Comparison of ENCODE assay signal across 26 cellular contexts in genomic region chr12:974281-974862, GRCh38.
"Had no signal": no experiment of that assay in that cellular context is flagged by ENCODE, and none has a peak within 500 bp of the region (broad histone marks: within the 10 kb centered on the region; RNA-seq: fewer than 3 reads in every experiment).

No MANE protein-coding gene starts in this region.

- H3K4me3 Mint-ChIP-seq: activated CD4-positive, alpha-beta memory T cell treated with anti-CD3 and anti-CD28 coated beads, Interleukin-2, amount 10 ng/mL, durations not matched to agents 7 days and 5 days; activated CD4-positive, alpha-beta T cell treated with anti-CD3 and anti-CD28 coated beads, Interleukin-2, amount 10 ng/mL, durations not matched to agents 7 days and 5 days; activated naive CD8-positive, alpha-beta T cell; activated T-cell treated with anti-CD3 and anti-CD28 coated beads, Interleukin-2, amount 50 U/mL, for 4 hours; activated T-helper 17 cell treated with anti-CD3 and anti-CD28 coated beads, Interleukin-2, amount 50 U/mL, for 72 hours; effector memory CD8-positive, alpha-beta T cell had no signal

- H3K4me1 Mint-ChIP-seq: activated CD4-positive, alpha-beta memory T cell treated with anti-CD3 and anti-CD28 coated beads, Interleukin-2, amount 10 ng/mL, durations not matched to agents 7 days and 5 days; activated CD4-positive, alpha-beta T cell treated with anti-CD3 and anti-CD28 coated beads, Interleukin-2, amount 10 ng/mL, durations not matched to agents 7 days and 5 days; activated T-helper 17 cell treated with anti-CD3 and anti-CD28 coated beads, Interleukin-2, amount 50 U/mL, for 72 hours had no signal

- H3K9me3 ChIP-seq: body of pancreas, esophagus muscularis mucosa, gastroesophageal sphincter, heart right ventricle had no signal

- H3K27me3 ChIP-seq: body of pancreas, esophagus muscularis mucosa, foreskin keratinocyte, gastroesophageal sphincter, heart right ventricle had no signal

- H3K27ac Mint-ChIP-seq: activated CD4-positive, alpha-beta memory T cell treated with anti-CD3 and anti-CD28 coated beads, Interleukin-2, amount 10 ng/mL, durations not matched to agents 7 days and 5 days; activated CD4-positive, alpha-beta T cell treated with anti-CD3 and anti-CD28 coated beads, Interleukin-2, amount 10 ng/mL, durations not matched to agents 7 days and 5 days; activated naive CD8-positive, alpha-beta T cell; activated T-helper 17 cell treated with anti-CD3 and anti-CD28 coated beads, Interleukin-2, amount 50 U/mL, for 72 hours; effector memory CD8-positive, alpha-beta T cell had no signal

- H3K4me1 ChIP-seq: body of pancreas, esophagus muscularis mucosa, foreskin keratinocyte, gastroesophageal sphincter, heart right ventricle had no signal

- ATAC-seq: activated T-cell treated with anti-CD3 and anti-CD28 coated beads, Interleukin-2, amount 50 U/mL, for 4 hours; activated T-helper 17 cell treated with anti-CD3 and anti-CD28 coated beads, Interleukin-2, amount 50 U/mL, for 72 hours; body of pancreas; effector memory CD8-positive, alpha-beta T cell; foreskin keratinocyte; gastroesophageal sphincter; heart right ventricle had no signal

- H3K27me3 Mint-ChIP-seq: activated CD4-positive, alpha-beta memory T cell treated with anti-CD3 and anti-CD28 coated beads, Interleukin-2, amount 10 ng/mL, durations not matched to agents 7 days and 5 days; activated naive CD8-positive, alpha-beta T cell; activated T-helper 17 cell treated with anti-CD3 and anti-CD28 coated beads, Interleukin-2, amount 50 U/mL, for 72 hours had no signal

- H3K27ac ChIP-seq: body of pancreas, esophagus muscularis mucosa, foreskin keratinocyte, gastroesophageal sphincter, heart right ventricle had no signal

- H3K4me3 ChIP-seq: body of pancreas, esophagus muscularis mucosa, gastroesophageal sphincter, heart right ventricle had no signal

- H3K36me3 ChIP-seq: heart right ventricle had no signal

- H3K9me3 Mint-ChIP-seq: activated CD4-positive, alpha-beta memory T cell treated with anti-CD3 and anti-CD28 coated beads, Interleukin-2, amount 10 ng/mL, durations not matched to agents 7 days and 5 days; activated CD4-positive, alpha-beta T cell treated with anti-CD3 and anti-CD28 coated beads, Interleukin-2, amount 10 ng/mL, durations not matched to agents 7 days and 5 days; activated T-cell treated with anti-CD3 and anti-CD28 coated beads, Interleukin-2, amount 50 U/mL, for 4 hours; activated T-helper 17 cell treated with anti-CD3 and anti-CD28 coated beads, Interleukin-2, amount 50 U/mL, for 72 hours; effector memory CD8-positive, alpha-beta T cell had no signal

- DNase-seq: activated CD4-positive, alpha-beta memory T cell treated with anti-CD3 and anti-CD28 coated beads, Interleukin-2, amount 10 ng/mL, durations not matched to agents 7 days and 5 days; activated CD4-positive, alpha-beta T cell treated with anti-CD3 and anti-CD28 coated beads for 1 hour; activated CD4-positive, alpha-beta T cell treated with anti-CD3 and anti-CD28 coated beads for 4 hours; activated CD4-positive, alpha-beta T cell treated with anti-CD3 and anti-CD28 coated beads, Interleukin-2, amount 10 ng/mL, durations not matched to agents 7 days and 5 days; activated CD4-positive, alpha-beta T cell treated with anti-CD3 and anti-CD28 coated beads, Interleukin-2, amount 50 U/mL, for 4 hours; activated effector memory CD4-positive, alpha-beta T cell treated with Interleukin-2 at 50 U/mL for 16 hours; activated gamma-delta T cell treated with Interleukin-2 at 50 U/mL for 16 hours; activated naive CD4-positive, alpha-beta T cell treated with anti-CD3 and anti-CD28 coated beads, Interleukin-2, amount 50 U/mL, for 16 hours; activated naive CD4-positive, alpha-beta T cell treated with Interleukin-2 at 50 U/mL for 16 hours; activated T-cell treated with anti-CD3 and anti-CD28 coated beads, Interleukin-2, amount 50 U/mL, for 4 hours; amniotic stem cell; anterior cingulate cortex; body of pancreas; caudate nucleus; cortex of kidney; dermis blood vessel endothelial cell; effector CD4-positive, alpha-beta T cell; effector memory CD8-positive, alpha-beta T cell; erythroblast; foreskin keratinocyte; heart right ventricle; T-helper 2 cell had no signal
